26 cellular contexts compared by ENCODE assay signal in the genomic region with DNA sequence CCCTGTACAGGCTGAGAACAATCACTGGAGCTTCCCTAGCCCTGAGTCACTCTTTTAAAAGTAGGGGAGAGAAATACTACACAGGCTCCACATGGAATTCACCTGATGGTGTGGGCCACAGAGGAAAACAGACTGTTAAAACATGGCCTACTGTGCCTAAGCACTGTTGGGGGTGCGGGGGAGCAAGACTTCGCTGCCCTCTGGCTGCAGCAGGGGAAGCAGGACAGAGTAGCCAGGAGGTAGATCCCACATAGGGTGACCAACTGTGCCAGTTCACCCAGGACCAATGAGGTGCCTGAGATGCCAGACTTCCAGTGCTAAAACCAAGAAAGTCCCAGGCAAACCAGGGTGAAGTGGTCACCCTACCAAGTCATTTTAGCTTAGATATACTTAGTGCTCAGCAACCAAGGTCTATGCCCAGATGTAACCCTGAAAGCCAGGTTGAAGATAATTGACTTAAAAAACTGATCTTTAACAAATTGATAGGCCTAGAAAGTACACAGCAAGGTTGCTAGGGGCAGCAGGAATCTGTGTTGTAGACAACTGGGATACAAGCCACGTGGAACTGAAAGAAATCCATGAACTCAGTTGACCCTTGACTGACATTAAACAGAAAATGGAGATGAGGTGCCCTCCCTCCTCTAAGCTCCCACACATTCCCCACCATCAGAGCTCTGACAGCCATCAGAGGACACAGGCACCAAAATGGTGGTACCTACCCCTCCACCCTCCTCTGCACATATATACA.
DNase-seq lines count a peak whose midpoint lies in the region; FAIRE-seq and TF ChIP-seq lines count a peak whose summit lies in the region.
"Had no signal": no experiment of that assay in that cellular context is flagged by ENCODE, and none has a peak within 500 bp of the region (broad histone marks: within the 10 kb centered on the region; RNA-seq: fewer than 3 reads in every experiment).

No MANE protein-coding gene starts in this region.

- no peak overlapping the region for H4K8ac ChIP-seq in H1 (ENCODE audit: extremely low read depth, insufficient read depth, low read length)

- H3F3A ChIP-seq in neural progenitor cell (ENCODE audit: low read depth) = no peaks in the 10 kb centered on the region

- H3K27me3 ChIP-seq in AG04450 (ENCODE audit: control insufficient read depth, insufficient read depth, low read length) (no peaks in the 10 kb centered on the region), H7 (ENCODE audit: control insufficient read depth, insufficient read depth, low read length) (no peaks in the 10 kb centered on the region), H1 (replicated peaks in 1 of 4; ENCODE audit: control insufficient read depth in 3 of 4, extremely low read depth in 1 of 4, insufficient read depth in 3 of 4, low read length in 3 of 4) (no peaks in the 10 kb centered on the region), neural progenitor cell (no peaks in the 10 kb centered on the region), BE2C (no peaks in the 10 kb centered on the region)

- CTCF ChIA-PET in AG04450 (lab: Charles Lee) (no interaction called here), H1 (lab: Charles Lee; ENCODE audit: partially characterized antibody) (interaction anchor here (1.2 to 1.6 kb wide), 2 partner anchors 23 to 118 kb away, joined by 3 to 8 read pairs; no protein-coding TSS in a partner anchor)

- no peak overlapping the region for H2AFZ ChIP-seq in H1 (ENCODE audit: low read length)
- H2AFZ ChIP-seq in neural progenitor cell (replicated peaks) = no peak overlapping the region
- H2AFZ ChIP-seq: PC-9 had no signal

- H3K9ac ChIP-seq in H1 (replicated peaks in 1 of 4; ENCODE audit: extremely low read depth in 1 of 4, low read depth in 3 of 4, low read length in 3 of 4) (no peak overlapping the region), neural progenitor cell (no peak overlapping the region)

- H2BK20ac ChIP-seq in H1 (ENCODE audit: low read length) = no peak overlapping the region

- no peak for TF ChIP-seq POLR2A in H1 (IDR thresholded peaks at IDR 0.05; ENCODE audit: control extremely low read depth in 1 of 2, low read depth in 2 of 2, low read length in 2 of 2)

- no peaks in the 10 kb centered on the region for H3K4me1 ChIP-seq in H1 (replicated peaks in 1 of 4; ENCODE audit: control insufficient read depth in 3 of 4, insufficient read depth in 4 of 4, low read length in 3 of 4)
- H3K4me1 ChIP-seq in neural progenitor cell = no peaks in the 10 kb centered on the region
- H3K4me1 ChIP-seq in BE2C = no peaks in the 10 kb centered on the region
- H3K4me1 ChIP-seq: A549, Caco-2 had no signal

- H4K5ac ChIP-seq in H1 (ENCODE audit: insufficient read length, low read depth, low read length) = no peak overlapping the region

- no peaks in the 10 kb centered on the region for H3K9me3 ChIP-seq in AG04450 (ENCODE audit: control insufficient read depth, insufficient read depth, low read length)
- no peaks in the 10 kb centered on the region for H3K9me3 ChIP-seq in H1 (ENCODE audit: insufficient read depth in 2 of 2, low read depth in 1 of 2, low read length in 1 of 2)
- H3K9me3 ChIP-seq in neural progenitor cell (ENCODE audit: low read depth) = no peaks in the 10 kb centered on the region
- H3K9me3 ChIP-seq in BE2C = no peaks in the 10 kb centered on the region
- H3K9me3 ChIP-seq: A549, Caco-2 had no signal

- no peak overlapping the region for H3K23ac ChIP-seq in H1 (ENCODE audit: insufficient read length)

- no peak overlapping the region for H2AK5ac ChIP-seq in H1 (ENCODE audit: low read depth, low read length)

- H3K27ac Mint-ChIP-seq in neural progenitor cell = no peak overlapping the region
- H3K27ac Mint-ChIP-seq: CD8-positive, alpha-beta T cell had no signal

- H4K20me1 ChIP-seq in H1 (replicated peaks in 1 of 2; ENCODE audit: control insufficient read depth in 1 of 2, insufficient read depth in 2 of 2, low read length in 2 of 2) (no peaks in the 10 kb centered on the region), neural progenitor cell (ENCODE audit: low read depth) (no peaks in the 10 kb centered on the region)

- H2BK15ac ChIP-seq in H1 (ENCODE audit: low read length) = no peak overlapping the region

- no peaks in the 10 kb centered on the region for H3K79me2 ChIP-seq in H1 (ENCODE audit: control insufficient read depth in 1 of 2, insufficient read depth in 2 of 2, low read length in 2 of 2)
- no peaks in the 10 kb centered on the region for H3K79me2 ChIP-seq in neural progenitor cell (ENCODE audit: low read depth)

- TF ChIP-seq CTCF in AG04450 (IDR thresholded peaks at IDR 0.05; ENCODE audit: low read depth, low read length) = no peak
- peak; percentile 13 to 59 (median 49); a peak in 3 of 4 replicates for TF ChIP-seq CTCF in H1 (IDR thresholded peaks at IDR 0.05; ENCODE audit: control extremely low read depth in 1 of 3, insufficient read depth in 1 of 3, low read depth in 1 of 3, low read length in 3 of 3)
- TF ChIP-seq CTCF in neural progenitor cell (IDR thresholded peaks at IDR 0.05) = no peak
- no peak for TF ChIP-seq CTCF in BE2C (IDR thresholded peaks at IDR 0.05; ENCODE audit: low read depth, low read length)

- no peaks in the 10 kb centered on the region for H3K23me2 ChIP-seq in H1 (ENCODE audit: low read depth, low read length)

- no peak overlapping the region for H2BK120ac ChIP-seq in H1 (replicated peaks; ENCODE audit: low read depth, low read length)

- H3K4me3 Mint-ChIP-seq in neural progenitor cell = peak overlapping the region; percentile 27
- H3K4me3 Mint-ChIP-seq: CD8-positive, alpha-beta T cell had no signal

- H3K9me3 Mint-ChIP-seq in neural progenitor cell = no peaks in the 10 kb centered on the region
- H3K9me3 Mint-ChIP-seq: CD8-positive, alpha-beta T cell had no signal

- H2BK12ac ChIP-seq in H1 (ENCODE audit: low read depth, low read length) = no peak overlapping the region

- H3K27me3 Mint-ChIP-seq in neural progenitor cell (ENCODE audit: insufficient read depth, low read depth) = no peaks in the 10 kb centered on the region

- FAIRE-seq in H1 (lab: Jason Lieb, UNC) = no peak
- FAIRE-seq: A549, GM12878, HTR-8/SVneo, K562 had no signal

- no peak overlapping the region for H3K14ac ChIP-seq in H1 (ENCODE audit: insufficient read length)

- no peaks in the 10 kb centered on the region for H3K79me1 ChIP-seq in H1 (ENCODE audit: low read depth, low read length)

- no peaks in the 10 kb centered on the region for H3K36me3 Mint-ChIP-seq in neural progenitor cell
- H3K36me3 Mint-ChIP-seq: CD8-positive, alpha-beta T cell had no signal

- DNase-seq in AG04450 (ENCODE audit: low read depth, low spot score) (no peak), H7 (peak; percentile 34), H1 (ENCODE audit: low read depth in 1 of 2, low spot score in 2 of 2) (no peak), neural progenitor cell (ENCODE audit: low spot score) (no peak), germinal center (ENCODE audit: low spot score) (no peak), DMS114 treated with DMSO at 0.1 percent for 48 hours (lab: John Stamatoyannopoulos, UW; ENCODE audit: unreplicated experiment) (no peak), BE2C (no peak)
- DNase-seq: Caco-2; CD8-positive, alpha-beta T cell; DMS79; EL; GDM1; Kasumi-1; MV-4-11; NCI-H1105; NCI-H1436 treated with DMSO at 0.1 percent for 48 hours; NCI-H1930; NCI-H2107; NCI-H524 treated with DMSO at 0.1 percent for 48 hours; PC-9; SHP77 had no signal

- no peak overlapping the region for H3K4me3 ChIP-seq in AG04450 (ENCODE audit: low read depth, low read length)
- no peak overlapping the region for H3K4me3 ChIP-seq in H7 (ENCODE audit: insufficient read depth, low read depth, low read length)
- no peak overlapping the region for H3K4me3 ChIP-seq in H1 (ENCODE audit: extremely low read depth in 1 of 4, insufficient read depth in 2 of 4, low read depth in 3 of 4, low read length in 4 of 4)
- H3K4me3 ChIP-seq in neural progenitor cell = no peak overlapping the region
- no peak overlapping the region for H3K4me3 ChIP-seq in BE2C (ENCODE audit: low read depth, low read length)
- H3K4me3 ChIP-seq: A549, GM12878, K562, PC-9 had no signal

- POLR2A ChIA-PET in AG04450 (lab: Yijun Ruan, JAX) = no interaction called here
- POLR2A ChIA-PET in H1 (lab: Charles Lee; ENCODE audit: partially characterized antibody) = no interaction called here

- WGBS in H1 (ENCODE audit: extremely low coverage in 1 of 2, insufficient coverage in 1 of 2, insufficient read length in 1 of 2, insufficient replicate concordance in 2 of 2, low coverage in 1 of 2, low lambda C conversion rate in 2 of 2, missing lambda C conversion rate in 1 of 2), 2 experiments = 95% methylated on average over 1 of the region's 3 CpGs; no CpG with 5 or more reads in 1 of the 2 experiments

- TF ChIP-seq EP300 in H1 (IDR thresholded peaks at IDR 0.05; ENCODE audit: borderline replicate concordance in 1 of 2, low read depth in 2 of 2, low read length in 2 of 2) = no peak

- peak; percentile 51 to 66 for TF ChIP-seq RAD21 in H1 (IDR thresholded peaks at IDR 0.05 in 1 of 2, conservative IDR thresholded peaks at IDR 0.05 in 1 of 2; ENCODE audit: low read depth in 2 of 2, low read length in 2 of 2)

- peaks cover 27% of the 10 kb centered on the region for H3K4me1 Mint-ChIP-seq in neural progenitor cell

- H2BK5ac ChIP-seq in H1 (ENCODE audit: low read depth, low read length) = no peak overlapping the region

- H3K4ac ChIP-seq in H1 (replicated peaks; ENCODE audit: insufficient read length, low read depth, low read length) = no peak overlapping the region

- H3K27ac ChIP-seq in AG04450 (ENCODE audit: low read depth, low read length) (peak overlapping the region; percentile 11), H1 (ENCODE audit: low read depth, low read length) (no peak overlapping the region), neural progenitor cell (no peak overlapping the region)
- H3K27ac ChIP-seq: A549, C4-2B, PC-9 had no signal

- H3K36me3 ChIP-seq in H7 (replicated peaks; ENCODE audit: control insufficient read depth, insufficient read depth, low read length) (no peaks in the 10 kb centered on the region), H1 (ENCODE audit: control insufficient read depth in 2 of 4, insufficient read depth in 4 of 4, low read length in 3 of 4) (no peaks in the 10 kb centered on the region), neural progenitor cell (no peaks in the 10 kb centered on the region), BE2C (no peaks in the 10 kb centered on the region)

- H3K4me2 ChIP-seq in H1 (ENCODE audit: insufficient read depth in 1 of 2, low read depth in 2 of 2, low read length in 2 of 2) (no peak overlapping the region), neural progenitor cell (no peak overlapping the region)
- H3K4me2 ChIP-seq: A549, PC-9 had no signal

- H3K18ac ChIP-seq in H1 (ENCODE audit: extremely low read depth, low read length) = no peak overlapping the region

- H4K91ac ChIP-seq in H1 (replicated peaks; ENCODE audit: insufficient read length, low read length) = no peak overlapping the region

- H3K56ac ChIP-seq in H1 (replicated peaks; ENCODE audit: insufficient read length, low read depth, low read length) = no peak overlapping the region

TF ChIP-seq in H1, 55 proteins besides CTCF, POLR2A, EP300 and RAD21 (continues in another document):
- no peak for TF ChIP-seq KDM5A (IDR thresholded peaks at IDR 0.05; ENCODE audit: low read length)
- TF ChIP-seq SIN3A (conservative IDR thresholded peaks at IDR 0.05 in 1 of 2, IDR thresholded peaks at IDR 0.05 in 1 of 2; ENCODE audit: low read depth in 1 of 2, low read length in 2 of 2) = no peak
- no peak for TF ChIP-seq SUZ12 (IDR thresholded peaks at IDR 0.05; ENCODE audit: low read length)
- no peak for TF ChIP-seq TEAD4 (IDR thresholded peaks at IDR 0.05; ENCODE audit: low read depth, low read length)
- no peak for TF ChIP-seq CREB1 (IDR thresholded peaks at IDR 0.05)

Comparison
In these comparisons a context has a peak if more than half of its experiments do, and no peak if none do; other contexts are left out.
1. CTCF ChIP-seq: peak in H1 (3 of 3); none in AG04450 (single experiment), neural progenitor cell (single experiment) and BE2C (single experiment).